19 cellular contexts compared by ENCODE assay signal in the genomic region with DNA sequence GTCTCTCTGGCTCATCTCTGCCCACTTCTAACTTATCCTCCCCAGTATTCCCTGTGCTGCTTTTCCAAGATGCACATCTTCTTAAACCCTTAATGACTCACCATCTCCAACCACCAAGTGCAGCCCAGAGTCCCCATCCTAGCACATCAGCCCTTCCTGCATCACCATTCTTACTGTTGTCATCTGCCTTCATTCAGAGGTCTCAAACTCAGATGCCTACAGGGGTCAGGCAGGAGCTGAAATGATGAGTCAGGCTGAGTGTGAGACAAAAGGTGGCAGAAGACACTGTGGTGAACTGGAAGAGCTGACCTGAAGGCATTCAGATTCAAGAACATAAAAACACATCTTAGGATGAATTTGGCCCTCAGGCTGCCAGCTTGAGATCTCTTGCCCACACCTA. TPM values are rescaled to one million over a fixed set of nuclear protein-coding genes. Genes with fewer than 3 reads are reported as not detected.
DNase-seq lines count a peak whose midpoint lies in the region; ATAC-seq lines count a peak whose summit lies in the region.
"Had no signal": no experiment of that assay in that cellular context is flagged by ENCODE, and none has a peak within 500 bp of the region (broad histone marks: within the 10 kb centered on the region; RNA-seq: fewer than 3 reads in every experiment).

No MANE protein-coding gene starts in this region.

- no peaks in the 10 kb centered on the region for H3K36me3 ChIP-seq in GM23248 (ENCODE audit: low read depth)
- H3K36me3 ChIP-seq: MG63 had no signal

- H3K36me3 Mint-ChIP-seq in dendritic cell treated with granulocyte-macrophage colony-stimulating factor and Interleukin-4, amounts not matched to agents 40 ng/mL and 50 ng/mL, for 4 days (ENCODE audit: low read depth): peaks cover 79% of the 10 kb centered on the region
- H3K36me3 Mint-ChIP-seq: CD8-positive, alpha-beta T cell had no signal

- peaks cover 27% of the 10 kb centered on the region for H3K9me3 Mint-ChIP-seq in dendritic cell treated with granulocyte-macrophage colony-stimulating factor and Interleukin-4, amounts not matched to agents 40 ng/mL and 50 ng/mL, for 4 days

- peak overlapping the region; percentile 70 for H3K27ac Mint-ChIP-seq in dendritic cell treated with granulocyte-macrophage colony-stimulating factor and Interleukin-4, amounts not matched to agents 40 ng/mL and 50 ng/mL, for 4 days
- H3K27ac Mint-ChIP-seq: naive B cell had no signal

- no peaks in the 10 kb centered on the region for H3K9me2 ChIP-seq in GM23248 (ENCODE audit: insufficient read depth)

- no peaks in the 10 kb centered on the region for H3K9me3 ChIP-seq in GM23248 (ENCODE audit: low read depth)

- in situ Hi-C loops in GM23248 (cut with MboI): no loop called here

- H3F3A ChIP-seq in GM23248 (ENCODE audit: insufficient read depth): no peaks in the 10 kb centered on the region

- peaks cover 33% of the 10 kb centered on the region for H3K4me1 Mint-ChIP-seq in dendritic cell treated with granulocyte-macrophage colony-stimulating factor and Interleukin-4, amounts not matched to agents 40 ng/mL and 50 ng/mL, for 4 days (ENCODE audit: low read depth)
- H3K4me1 Mint-ChIP-seq: naive B cell had no signal

- no peaks in the 10 kb centered on the region for H4K20me1 ChIP-seq in GM23248 (ENCODE audit: insufficient read depth)

- no peaks in the 10 kb centered on the region for H3K27me3 Mint-ChIP-seq in dendritic cell treated with granulocyte-macrophage colony-stimulating factor and Interleukin-4, amounts not matched to agents 40 ng/mL and 50 ng/mL, for 4 days

- no peaks in the 10 kb centered on the region; the same call in 1 of the 2 replicates for H3K27me3 ChIP-seq in GM23248 (replicated peaks; ENCODE audit: insufficient read depth)
- H3K27me3 ChIP-seq: hepatocyte, MG63 had no signal

- ATAC-seq in GM18870 (IDR thresholded peaks at IDR 0.05; ENCODE audit: unreplicated experiment) (no peak), HG03457 (IDR thresholded peaks at IDR 0.05; ENCODE audit: unreplicated experiment) (no peak)
- ATAC-seq: activated T-cell treated with anti-CD3 and anti-CD28 coated beads, Interleukin-2, amount 50 U/mL, for 4 hours; CD8-positive, alpha-beta T cell; left lobe of liver; stimulated activated naive CD8-positive, alpha-beta T cell treated with anti-CD3 and anti-CD28 coated beads, Interleukin-15, Interleukin-2, amounts not matched to agents 100 U/mL and 50 U/mL, for 24 hours had no signal

- no peak overlapping the region for H3K4me3 Mint-ChIP-seq in dendritic cell treated with granulocyte-macrophage colony-stimulating factor and Interleukin-4, amounts not matched to agents 40 ng/mL and 50 ng/mL, for 4 days
- H3K4me3 Mint-ChIP-seq: activated T-cell treated with anti-CD3 and anti-CD28 coated beads, Interleukin-2, amount 50 U/mL, for 4 hours; CD8-positive, alpha-beta T cell; naive B cell had no signal

- H3K4me3 ChIP-seq in GM23248: no peak overlapping the region
- H3K4me3 ChIP-seq: hepatocyte, MG63 had no signal

- H3K27ac ChIP-seq in GM23248: no peak overlapping the region
- H3K27ac ChIP-seq: epithelial cell of prostate, hepatocyte had no signal

- no peak overlapping the region for H3K9ac ChIP-seq in GM23248

- H2AFZ ChIP-seq in GM23248: no peak overlapping the region
- H2AFZ ChIP-seq: hepatocyte had no signal

- H3K4me1 ChIP-seq in GM23248 (ENCODE audit: insufficient read depth): peaks cover 4% of the 10 kb centered on the region; the same call in 1 of the 2 replicates

- no peak overlapping the region for H3K4me2 ChIP-seq in GM23248 (ENCODE audit: unreplicated experiment)
- H3K4me2 ChIP-seq: hepatocyte had no signal

- peak; percentile 59 for DNase-seq in GM23248
- peak; percentile 13 for DNase-seq in NAMALWA (ENCODE audit: low spot score)
- DNase-seq in renal cortical epithelial cell (ENCODE audit: low read depth): peak; percentile 21
- no peak for DNase-seq in NOMO-1 treated with dmso at 0.1 percent for 144 hours (lab: John Stamatoyannopoulos, UW; ENCODE audit: unreplicated experiment)
- DNase-seq: activated T-cell treated with anti-CD3 and anti-CD28 coated beads, Interleukin-2, amount 50 U/mL, for 4 hours; CD8-positive, alpha-beta T cell; GDM1; MG63; naive B cell; NCI-H2081 treated with DMSO at 0.1 percent for 48 hours; SHP77 treated with DMSO at 0.1 percent for 48 hours; stimulated activated CD4-positive, alpha-beta T cell treated with anti-CD3 and anti-CD28 coated beads, Interleukin-12 subunit alpha, Interleukin-12 subunit beta, amount 100 ng/mL, for 4 hours; stimulated activated naive CD8-positive, alpha-beta T cell treated with anti-CD3 and anti-CD28 coated beads, Interleukin-15, Interleukin-2, amounts not matched to agents 100 U/mL and 50 U/mL, for 24 hours had no signal

- intact Hi-C loops in dendritic cell treated with granulocyte-macrophage colony-stimulating factor and Interleukin-4, amounts not matched to agents 40 ng/mL and 50 ng/mL, for 4 days (cut with micrococcal nuclease): no loop called here

- H3K79me2 ChIP-seq in GM23248 (ENCODE audit: insufficient read depth): no peaks in the 10 kb centered on the region
- H3K79me2 ChIP-seq: hepatocyte had no signal

RNA-seq across cellular contexts. Expression of a gene that starts 34.6 kb away (rescaled TPM):
- 1.1 and 1.4 TPM in 2 replicates for total RNA-seq in GM23248 (2014; rRNA removed; shearing (Covaris generic))
- 0.98 and 1.4 TPM in 2 replicates for polyA plus RNA-seq in GM23248 (2016; fragmentation: Nextera tagmentation; extraction: Ambion mirVana)
- 0.87 and 3.2 TPM in 2 replicates for total RNA-seq in renal cortical epithelial cell
- total RNA-seq: CD8-positive, alpha-beta T cell had no signal
